In genomic region chr3:194592798-194593752, GRCh38 we compare ENCODE assay signal across 9 cellular contexts. TPM values are rescaled to one million over a fixed set of nuclear protein-coding genes. Genes with fewer than 3 reads are reported as not detected.
DNase-seq lines count a peak whose midpoint lies in the region; ATAC-seq and TF ChIP-seq lines count a peak whose summit lies in the region.
"Had no signal": no experiment of that assay in that cellular context is flagged by ENCODE, and none has a peak within 500 bp of the region (broad histone marks: within the 10 kb centered on the region; RNA-seq: fewer than 3 reads in every experiment).

No MANE protein-coding gene starts in this region.

- H3K27me3 ChIP-seq in tibial nerve, result no peaks in the 10 kb centered on the region
- no peaks in the 10 kb centered on the region for H3K27me3 ChIP-seq in H7 (ENCODE audit: control insufficient read depth, insufficient read depth, low read length)

- TF ChIP-seq POLR2A in tibial nerve (IDR thresholded peaks at IDR 0.05), result no peak

- H3K36me3 ChIP-seq in tibial nerve, result peaks cover 0 to 17% (median 0%) of the 10 kb centered on the region in 3 donors
- H3K36me3 ChIP-seq in H7 (replicated peaks; ENCODE audit: control insufficient read depth, insufficient read depth, low read length), result no peaks in the 10 kb centered on the region

- peak; percentile 28 for DNase-seq in NCI-H2171 treated with DMSO at 0.1 percent for 48 hours (lab: John Stamatoyannopoulos, UW)
- DNase-seq in NCI-H2171 (lab: John Stamatoyannopoulos, UW), result no peak
- peak; percentile 99 for DNase-seq in RPMI7951 (ENCODE audit: low read depth)
- DNase-seq in fibroblast of pulmonary artery (ENCODE audit: low read depth), result peak; percentile 100
- DNase-seq in tibial nerve (ENCODE audit: low spot score in 2 of 2), result peak in 1 of 2 donors; percentile 53
- no peak for DNase-seq in NCI-H510A treated with DMSO at 0.1 percent for 48 hours (lab: John Stamatoyannopoulos, UW)
- no peak for DNase-seq in H7
- DNase-seq: stimulated activated naive CD8-positive, alpha-beta T cell treated with anti-CD3 and anti-CD28 coated beads, Interleukin-15, amount 100 ng/mL, for 72 hours had no signal

- peaks cover 0 to 23% (median 10%) of the 10 kb centered on the region in 4 donors for H3K4me1 ChIP-seq in tibial nerve

- H3K4me3 ChIP-seq in fibroblast of pulmonary artery (replicated peaks; ENCODE audit: low read depth, low read length) (no peak overlapping the region), tibial nerve (no peak overlapping the region), H7 (ENCODE audit: insufficient read depth, low read depth, low read length) (no peak overlapping the region)

- no peak for ATAC-seq in GM21825 (IDR thresholded peaks at IDR 0.05; ENCODE audit: unreplicated experiment)
- ATAC-seq: stimulated activated naive CD8-positive, alpha-beta T cell treated with anti-CD3 and anti-CD28 coated beads, Interleukin-15, amount 100 ng/mL, for 72 hours had no signal

- 63 to 66% methylated on average over 10 of the region's 10 CpGs for WGBS in tibial nerve, 2 donors

- no peaks in the 10 kb centered on the region for H3K9me3 ChIP-seq in tibial nerve

- peak overlapping the region; percentile 40 to 89 (median 76) for H3K27ac ChIP-seq in tibial nerve

- TF ChIP-seq CTCF in fibroblast of pulmonary artery (IDR thresholded peaks at IDR 0.05; ENCODE audit: low read length, missing control alignments), result peak; percentile 16
- TF ChIP-seq CTCF in tibial nerve (IDR thresholded peaks at IDR 0.05), result no peak

- TF ChIP-seq EP300 in tibial nerve (IDR thresholded peaks at IDR 0.05), result peak; percentile 50 to 79

RNA-seq across cellular contexts. Expression of gene TMEM44, which starts 40.1 kb away (rescaled TPM):
- 13.8 and 19.0 TPM in 2 replicates for total RNA-seq in RPMI7951 (2014; rRNA removed; shearing (Covaris generic))
- 10 to 100 TPM; 14.9 to 17.4 (median 16.5) TPM for total RNA-seq in tibial nerve
- 5.4 and 9.8 TPM in 2 replicates for total RNA-seq in H7 (2014; rRNA removed; shearing (Covaris generic))

Comparison
In these comparisons a context has a peak if more than half of its experiments do, and no peak if none do; other contexts are left out.
1. DNase-seq: peak in NCI-H2171 treated with DMSO at 0.1 percent for 48 hours (single experiment), RPMI7951 (single experiment) and fibroblast of pulmonary artery (single experiment); none in NCI-H2171 (single experiment), NCI-H510A treated with DMSO at 0.1 percent for 48 hours (single experiment) and H7 (single experiment).